Comparison of ENCODE assay signal across 6 cellular contexts in genomic region chr10:12791728-12792127, GRCh38.
"Had no signal": no experiment of that assay in that cellular context is flagged by ENCODE, and none has a peak within 500 bp of the region (broad histone marks: within the 10 kb centered on the region; RNA-seq: fewer than 3 reads in every experiment).

No MANE protein-coding gene starts in this region.

- DNase-seq: GDM1, GF-D8 had no signal

- FAIRE-seq: G401.6, GM12892, GM18507, GM19239 had no signal
